In the genomic region with DNA sequence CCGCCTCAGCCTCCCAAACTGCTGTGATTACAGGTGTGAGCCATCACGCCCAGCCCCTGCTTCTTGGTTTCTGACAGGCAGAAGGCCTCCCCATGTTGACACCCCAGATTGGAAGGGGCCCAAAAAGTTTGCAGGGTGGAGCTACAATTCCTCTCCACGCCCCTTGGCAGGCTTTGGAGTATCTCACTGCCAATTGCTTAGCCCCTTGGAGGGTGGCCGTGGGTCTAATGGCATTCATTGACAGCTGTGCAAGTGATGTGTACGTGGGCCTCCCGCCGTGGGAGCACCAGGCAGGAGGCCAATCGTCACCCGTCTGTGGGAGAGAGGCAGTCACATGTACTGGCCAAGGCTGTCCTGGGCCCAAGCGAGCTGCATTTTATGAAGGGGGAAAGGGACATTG, we compare ENCODE assay signal across 1 cellular context.
TF ChIP-seq lines count a peak whose summit lies in the region.

No MANE protein-coding gene starts in this region.

TF ChIP-seq in IMR-90, 13 proteins besides CTCF, POLR2A, EP300 and RAD21 (continued from another document):
- TF ChIP-seq CEBPB (IDR thresholded peaks at IDR 0.05; ENCODE audit: low read depth, low read length) (no peak), RCOR1 (IDR thresholded peaks at IDR 0.05; ENCODE audit: insufficient replicate concordance, low read length) (no peak), MAFK (IDR thresholded peaks at IDR 0.05; ENCODE audit: low read depth, low read length) (no peak), SMC3 (IDR thresholded peaks at IDR 0.05; ENCODE audit: low read depth, low read length) (no peak), CHD1 (IDR thresholded peaks at IDR 0.05; ENCODE audit: low read depth, low read length) (no peak), MXI1 (IDR thresholded peaks at IDR 0.05; ENCODE audit: borderline replicate concordance, low read depth, low read length) (no peak), MAZ (IDR thresholded peaks at IDR 0.05; ENCODE audit: borderline replicate concordance, low read depth, low read length) (no peak), BHLHE40 (IDR thresholded peaks at IDR 0.05; ENCODE audit: low read depth, low read length) (no peak), NFE2L2 (IDR thresholded peaks at IDR 0.05; ENCODE audit: low read depth, low read length) (no peak), RFX5 (IDR thresholded peaks at IDR 0.05; ENCODE audit: low read depth, low read length) (no peak)
- TF ChIP-seq, protein P1, sequence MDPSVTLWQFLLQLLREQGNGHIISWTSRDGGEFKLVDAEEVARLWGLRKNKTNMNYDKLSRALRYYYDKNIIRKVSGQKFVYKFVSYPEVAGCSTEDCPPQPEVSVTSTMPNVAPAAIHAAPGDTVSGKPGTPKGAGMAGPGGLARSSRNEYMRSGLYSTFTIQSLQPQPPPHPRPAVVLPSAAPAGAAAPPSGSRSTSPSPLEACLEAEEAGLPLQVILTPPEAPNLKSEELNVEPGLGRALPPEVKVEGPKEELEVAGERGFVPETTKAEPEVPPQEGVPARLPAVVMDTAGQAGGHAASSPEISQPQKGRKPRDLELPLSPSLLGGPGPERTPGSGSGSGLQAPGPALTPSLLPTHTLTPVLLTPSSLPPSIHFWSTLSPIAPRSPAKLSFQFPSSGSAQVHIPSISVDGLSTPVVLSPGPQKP (IDR thresholded peaks at IDR 0.05; ENCODE audit: borderline replicate concordance, low read depth, low read length) = no peak
